7 cellular contexts compared by ENCODE assay signal in genomic region chr16:79215289-79215688, GRCh38.
"Had no signal": no experiment of that assay in that cellular context is flagged by ENCODE, and none has a peak within 500 bp of the region (broad histone marks: within the 10 kb centered on the region; RNA-seq: fewer than 3 reads in every experiment).

No MANE protein-coding gene starts in this region.

- DNase-seq: GM23248, GOT3, H9, HCEC 1CT, IMR-90, KG1 had no signal

- H3K27ac Mint-ChIP-seq: H9 had no signal

- ATAC-seq: K562 had no signal

- H3K27ac ChIP-seq: GM23248 had no signal

- H3K4me3 Mint-ChIP-seq: H9 had no signal

- H3K4me3 ChIP-seq: GM23248, K562 had no signal
